19 cellular contexts compared by ENCODE assay signal in genomic region chr12:91423336-91424050, GRCh38.
"Had no signal": no experiment of that assay in that cellular context is flagged by ENCODE, and none has a peak within 500 bp of the region (broad histone marks: within the 10 kb centered on the region; RNA-seq: fewer than 3 reads in every experiment).

No MANE protein-coding gene starts in this region.

- H3K27ac Mint-ChIP-seq: activated CD4-positive, alpha-beta memory T cell treated with anti-CD3 and anti-CD28 coated beads, Interleukin-2, amount 10 ng/mL, durations not matched to agents 7 days and 5 days; activated CD8-positive, alpha-beta memory T cell treated with anti-CD3 and anti-CD28 coated beads, Interleukin-2, amount 10 ng/mL, durations not matched to agents 7 days and 5 days; activated naive CD8-positive, alpha-beta T cell treated with anti-CD3 and anti-CD28 coated beads for 36 hours; dendritic cell treated with granulocyte-macrophage colony-stimulating factor and Interleukin-4, amounts not matched to agents 40 ng/mL and 50 ng/mL, for 4 days; stimulated activated naive CD8-positive, alpha-beta T cell treated with anti-CD3 and anti-CD28 coated beads, Interleukin-15, Interleukin-2, amounts not matched to agents 100 ng/mL and 50 ng/mL, for 24 hours had no signal

- H3K9me3 Mint-ChIP-seq: activated CD4-positive, alpha-beta memory T cell treated with anti-CD3 and anti-CD28 coated beads, Interleukin-2, amount 10 ng/mL, durations not matched to agents 7 days and 5 days; activated naive CD8-positive, alpha-beta T cell treated with anti-CD3 and anti-CD28 coated beads for 36 hours; dendritic cell treated with granulocyte-macrophage colony-stimulating factor and Interleukin-4, amounts not matched to agents 40 ng/mL and 50 ng/mL, for 4 days; naive B cell; stimulated activated naive CD8-positive, alpha-beta T cell treated with anti-CD3 and anti-CD28 coated beads, Interleukin-15, Interleukin-2, amounts not matched to agents 100 ng/mL and 50 ng/mL, for 24 hours had no signal

- H3K27ac ChIP-seq: brain microvascular endothelial cell, left ventricle myocardium inferior, ovary, psoas muscle had no signal

- H3K4me1 Mint-ChIP-seq: activated CD4-positive, alpha-beta memory T cell treated with anti-CD3 and anti-CD28 coated beads, Interleukin-2, amount 10 ng/mL, durations not matched to agents 7 days and 5 days; activated CD8-positive, alpha-beta memory T cell treated with anti-CD3 and anti-CD28 coated beads, Interleukin-2, amount 10 ng/mL, durations not matched to agents 7 days and 5 days; activated naive CD8-positive, alpha-beta T cell treated with anti-CD3 and anti-CD28 coated beads for 36 hours; naive B cell had no signal

- ATAC-seq: activated CD8-positive, alpha-beta memory T cell treated with anti-CD3 and anti-CD28 coated beads, Interleukin-2, amount 10 ng/mL, durations not matched to agents 7 days and 5 days; mucosa of descending colon; psoas muscle; right cardiac atrium had no signal

- H3K4me3 ChIP-seq: left ventricle myocardium inferior, mucosa of descending colon, ovary, psoas muscle, tibial nerve had no signal

- H3K36me3 Mint-ChIP-seq: activated CD8-positive, alpha-beta memory T cell treated with anti-CD3 and anti-CD28 coated beads, Interleukin-2, amount 10 ng/mL, durations not matched to agents 7 days and 5 days; activated naive CD8-positive, alpha-beta T cell treated with anti-CD3 and anti-CD28 coated beads for 36 hours; naive B cell had no signal

- H3K4me3 Mint-ChIP-seq: activated CD4-positive, alpha-beta memory T cell treated with anti-CD3 and anti-CD28 coated beads, Interleukin-2, amount 10 ng/mL, durations not matched to agents 7 days and 5 days; activated CD8-positive, alpha-beta memory T cell treated with anti-CD3 and anti-CD28 coated beads, Interleukin-2, amount 10 ng/mL, durations not matched to agents 7 days and 5 days; activated naive CD8-positive, alpha-beta T cell treated with anti-CD3 and anti-CD28 coated beads for 36 hours; dendritic cell treated with granulocyte-macrophage colony-stimulating factor and Interleukin-4, amounts not matched to agents 40 ng/mL and 50 ng/mL, for 4 days; naive B cell; stimulated activated naive CD8-positive, alpha-beta T cell treated with anti-CD3 and anti-CD28 coated beads, Interleukin-15, Interleukin-2, amounts not matched to agents 100 ng/mL and 50 ng/mL, for 24 hours had no signal

- H3K27me3 ChIP-seq: brain microvascular endothelial cell, ovary, tibial nerve had no signal

- H3K9me3 ChIP-seq: left ventricle myocardium inferior, mucosa of descending colon, ovary, psoas muscle, tibial nerve had no signal

- H3K36me3 ChIP-seq: brain microvascular endothelial cell, left ventricle myocardium inferior, ovary, tibial nerve had no signal

- H3K4me1 ChIP-seq: left ventricle myocardium inferior, psoas muscle had no signal

- DNase-seq: activated CD4-positive, alpha-beta memory T cell treated with anti-CD3 and anti-CD28 coated beads, Interleukin-2, amount 10 ng/mL, durations not matched to agents 7 days and 5 days; activated CD4-positive, alpha-beta T cell treated with anti-CD3 and anti-CD28 coated beads for 48 hours; activated CD4-positive, CD25-positive, alpha-beta regulatory T cell; activated CD8-positive, alpha-beta memory T cell treated with anti-CD3 and anti-CD28 coated beads, Interleukin-2, amount 10 ng/mL, durations not matched to agents 7 days and 5 days; activated naive CD4-positive, alpha-beta T cell; activated naive CD8-positive, alpha-beta T cell treated with anti-CD3 and anti-CD28 coated beads for 36 hours; brain microvascular endothelial cell; effector CD8-positive, alpha-beta T cell; foreskin melanocyte; glutamatergic neuron; left ventricle myocardium inferior; mucosa of descending colon; naive B cell; ovary; psoas muscle; right cardiac atrium had no signal

- H3K27me3 Mint-ChIP-seq: activated CD4-positive, alpha-beta memory T cell treated with anti-CD3 and anti-CD28 coated beads, Interleukin-2, amount 10 ng/mL, durations not matched to agents 7 days and 5 days; dendritic cell treated with granulocyte-macrophage colony-stimulating factor and Interleukin-4, amounts not matched to agents 40 ng/mL and 50 ng/mL, for 4 days had no signal
